In the genomic region with DNA sequence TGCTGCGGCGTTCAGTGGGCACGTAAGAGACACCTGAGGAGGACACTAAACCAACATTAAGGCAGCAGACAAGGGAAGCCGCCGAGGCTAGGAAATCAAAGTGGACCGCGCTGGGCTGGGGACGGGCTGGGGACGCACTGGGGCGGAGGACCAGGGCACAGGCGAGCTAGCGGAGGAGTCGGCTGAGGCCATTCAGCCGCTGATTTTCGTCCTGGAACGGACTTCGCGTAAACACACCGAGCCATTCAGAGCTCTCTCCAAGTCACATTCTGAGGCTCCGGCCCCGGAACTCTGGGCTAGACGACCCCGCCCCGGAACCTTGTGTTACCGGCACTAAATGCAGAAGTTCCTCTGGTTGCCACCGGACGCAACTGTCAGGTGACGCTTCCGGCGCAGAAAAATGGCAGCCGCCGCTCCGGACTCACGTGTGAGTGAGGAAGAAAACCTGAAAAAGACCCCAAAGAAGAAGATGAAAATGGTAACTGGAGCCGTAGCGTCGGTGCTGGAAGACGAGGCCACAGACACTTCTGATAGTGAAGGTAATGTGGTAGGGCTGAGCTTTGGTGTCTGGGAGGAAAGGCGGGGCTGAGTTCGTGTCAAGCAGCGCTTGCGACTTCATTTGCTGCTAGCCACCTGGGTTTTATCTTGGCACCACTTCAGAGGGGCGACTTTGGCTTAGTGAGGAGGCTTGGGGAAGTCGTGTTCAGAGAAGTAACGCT, we compare ENCODE assay signal across 8 cellular contexts. TPM values are rescaled to one million over a fixed set of nuclear protein-coding genes. Genes with fewer than 3 reads are reported as not detected.
DNase-seq lines count a peak whose midpoint lies in the region; ATAC-seq and TF ChIP-seq lines count a peak whose summit lies in the region.

A gene with protein sequence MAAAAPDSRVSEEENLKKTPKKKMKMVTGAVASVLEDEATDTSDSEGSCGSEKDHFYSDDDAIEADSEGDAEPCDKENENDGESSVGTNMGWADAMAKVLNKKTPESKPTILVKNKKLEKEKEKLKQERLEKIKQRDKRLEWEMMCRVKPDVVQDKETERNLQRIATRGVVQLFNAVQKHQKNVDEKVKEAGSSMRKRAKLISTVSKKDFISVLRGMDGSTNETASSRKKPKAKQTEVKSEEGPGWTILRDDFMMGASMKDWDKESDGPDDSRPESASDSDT (plus strand): TSS at position 377 of the 719 bp plus-strand sequence. CDS start 24 bp downstream, at position 401.

- no peaks in the 10 kb centered on the region for H3K36me3 Mint-ChIP-seq in activated CD4-positive, alpha-beta T cell treated with anti-CD3 and anti-CD28 coated beads, Interleukin-2, amount 10 ng/mL, durations not matched to agents 7 days and 5 days (ENCODE audit: low read depth)

- CTCF ChIA-PET in activated CD4-positive, alpha-beta T cell treated with anti-CD3 and anti-CD28 coated beads, Interleukin-2, amount 10 ng/mL, durations not matched to agents 7 days and 5 days (lab: Charles Lee) = interaction anchor here (0.5 to 1.2 kb wide), 2 partner anchors 11 to 36 kb away, joined by 3 read pairs; no protein-coding TSS in a partner anchor

- ATAC-seq in GM19351 (IDR thresholded peaks at IDR 0.05; ENCODE audit: unreplicated experiment) = peak; percentile 99
- ATAC-seq in HG03520 (IDR thresholded peaks at IDR 0.05; ENCODE audit: unreplicated experiment) = peak; percentile 99
- peak; percentile 100 for ATAC-seq in left lung

- no peaks in the 10 kb centered on the region for H3K27me3 ChIP-seq in left lung

- POLR2A ChIA-PET in activated CD4-positive, alpha-beta T cell treated with anti-CD3 and anti-CD28 coated beads, Interleukin-2, amount 10 ng/mL, durations not matched to agents 7 days and 5 days (lab: Charles Lee) = interaction anchor here (0.6 kb wide), 1 partner anchor 60 kb away, joined by 4 read pairs; a partner anchor contains a TSS

- H3K27ac ChIP-seq in C4-2B (peak within 1 kb of the TSS; percentile 77), left lung (peak within 1 kb of the TSS; percentile 68 to 80)

- H3K27me3 Mint-ChIP-seq in activated CD4-positive, alpha-beta T cell treated with anti-CD3 and anti-CD28 coated beads, Interleukin-2, amount 10 ng/mL, durations not matched to agents 7 days and 5 days = peaks cover 5% of the 10 kb centered on the region

- DNase-seq in NCI-H526 treated with DMSO at 0.1 percent for 48 hours (lab: John Stamatoyannopoulos, UW) = peak; percentile 62
- peak; percentile 90 for DNase-seq in activated CD4-positive, alpha-beta T cell treated with anti-CD3 and anti-CD28 coated beads, Interleukin-2, amount 10 ng/mL, durations not matched to agents 7 days and 5 days
- DNase-seq in dedifferentiated amniotic fluid mesenchymal stem cell (ENCODE audit: extremely low spot score) = peak; percentile 89
- DNase-seq in left lung = peak; percentile 90 to 94
- DNase-seq in stimulated activated CD4-positive, alpha-beta T cell treated with anti-CD3 and anti-CD28 coated beads, Interleukin-2, amount 100 ng/mL, for 4 hours (ENCODE audit: low read depth) = peak; percentile 78

- H3K27ac Mint-ChIP-seq in activated CD4-positive, alpha-beta T cell treated with anti-CD3 and anti-CD28 coated beads, Interleukin-2, amount 10 ng/mL, durations not matched to agents 7 days and 5 days = peak within 1 kb of the TSS; percentile 94

- peaks cover 26% of the 10 kb centered on the region for H3K4me1 Mint-ChIP-seq in activated CD4-positive, alpha-beta T cell treated with anti-CD3 and anti-CD28 coated beads, Interleukin-2, amount 10 ng/mL, durations not matched to agents 7 days and 5 days

- intact Hi-C loops in left lung (cut with DNase I) = no loop called here

- no peak for TF ChIP-seq CTCF in C4-2B (conservative IDR thresholded peaks at IDR 0.05)
- peak in 1 of 2 donors; percentile 10 for TF ChIP-seq CTCF in left lung (IDR thresholded peaks at IDR 0.05)

- H3K36me3 ChIP-seq in left lung = no peaks in the 10 kb centered on the region

- H3K4me3 Mint-ChIP-seq in activated CD4-positive, alpha-beta T cell treated with anti-CD3 and anti-CD28 coated beads, Interleukin-2, amount 10 ng/mL, durations not matched to agents 7 days and 5 days = peak within 1 kb of the TSS; percentile 91

- H3K4me1 ChIP-seq in left lung = peaks cover 10 to 19% of the 10 kb centered on the region in 2 donors

- peak within 1 kb of the TSS; percentile 77 to 82 for H3K4me3 ChIP-seq in left lung

- H3K9me3 ChIP-seq in left lung = no peaks in the 10 kb centered on the region

- H3K9me3 Mint-ChIP-seq in activated CD4-positive, alpha-beta T cell treated with anti-CD3 and anti-CD28 coated beads, Interleukin-2, amount 10 ng/mL, durations not matched to agents 7 days and 5 days = peaks cover 3% of the 10 kb centered on the region

RNA-seq across cellular contexts. Expression of the gene that starts here (rescaled TPM):
- 10 to 100 TPM; 14.0 to 18.0 TPM for total RNA-seq in activated CD4-positive, alpha-beta T cell treated with anti-CD3 and anti-CD28 coated beads, Interleukin-2, amount 10 ng/mL, durations not matched to agents 7 days and 5 days
- 10 to 100 TPM; 13.8 to 17.2 TPM for total RNA-seq in left lung

Comparison
In these comparisons a context has a peak if more than half of its experiments do, and no peak if none do; other contexts are left out.
1. Peak in every context shown above with its lines: DNase-seq, ATAC-seq, H3K4me3 ChIP-seq and H3K27ac ChIP-seq.